Comparison of ENCODE assay signal across 15 cellular contexts in genomic region chr6:36578030-36578825, GRCh38. TPM values are rescaled to one million over a fixed set of nuclear protein-coding genes. Genes with fewer than 3 reads are reported as not detected.
A peak's percentile ranks its signal among the peaks of the same experiment; 100 is the strongest.
DNase-seq lines count a peak whose midpoint lies in the region; ATAC-seq, FAIRE-seq and TF ChIP-seq lines count a peak whose summit lies in the region.
"Had no signal": no experiment of that assay in that cellular context is flagged by ENCODE, and none has a peak within 500 bp of the region (broad histone marks: within the 10 kb centered on the region; RNA-seq: fewer than 3 reads in every experiment).

No MANE protein-coding gene starts in this region.

- no peak for FAIRE-seq in H1 (lab: Jason Lieb, UNC)

- H3K4me2 ChIP-seq in PC-3 (ENCODE audit: low read length): peak overlapping the region; percentile 58; the same call in 1 of the 2 replicates
- H3K4me2 ChIP-seq in H1 (ENCODE audit: insufficient read depth in 1 of 2, low read depth in 2 of 2, low read length in 2 of 2): no peak overlapping the region
- H3K4me2 ChIP-seq in osteoblast (ENCODE audit: insufficient read depth, low read length): no peak overlapping the region

- DNase-seq in BE2C (peak; percentile 22), PC-3 (no peak), H1 (ENCODE audit: low read depth in 1 of 2, low spot score in 2 of 2) (no peak), osteoblast (ENCODE audit: insufficient read length, low spot score, missing footprints) (no peak), G401 (ENCODE audit: low spot score) (no peak), inferior parietal cortex (ENCODE audit: extremely low spot score) (no peak), ascending aorta (ENCODE audit: low spot score in 2 of 2) (no peak)
- DNase-seq: activated CD4-positive, alpha-beta T cell treated with anti-CD3 and anti-CD28 coated beads, Interleukin-2, amount 50 U/mL, for 4 hours; caudate nucleus; NCI-H1092; occipital lobe; spleen; T-helper 9 cell had no signal

- H3F3A ChIP-seq in PC-3 (ENCODE audit: low read length, unreplicated experiment): no peaks in the 10 kb centered on the region

- CTCF ChIA-PET in PC-3 (lab: Charles Lee): interaction anchor here (0.7 kb wide), 1 partner anchor 104 kb away, joined by 7 read pairs; no protein-coding TSS in a partner anchor
- CTCF ChIA-PET in H1 (lab: Charles Lee; ENCODE audit: partially characterized antibody): interaction anchor here (1.2 to 2.8 kb wide), 4 partner anchors 9 to 37 kb away, joined by 3 to 14 read pairs (median 8); no protein-coding TSS in a partner anchor

- H3K36me3 ChIP-seq in BE2C: no peaks in the 10 kb centered on the region
- no peaks in the 10 kb centered on the region for H3K36me3 ChIP-seq in PC-3 (ENCODE audit: low read depth, low read length)
- no peaks in the 10 kb centered on the region for H3K36me3 ChIP-seq in H1 (ENCODE audit: control insufficient read depth in 2 of 4, insufficient read depth in 4 of 4, low read length in 3 of 4)
- no peaks in the 10 kb centered on the region for H3K36me3 ChIP-seq in osteoblast (ENCODE audit: insufficient read depth, low read length)
- no peaks in the 10 kb centered on the region for H3K36me3 ChIP-seq in ascending aorta
- H3K36me3 ChIP-seq: spleen, thoracic aorta had no signal

- peaks cover 2% of the 10 kb centered on the region; the same call in 1 of the 2 replicates for H3K23me2 ChIP-seq in H1 (ENCODE audit: low read depth, low read length)

- H3K56ac ChIP-seq in H1 (replicated peaks; ENCODE audit: insufficient read length, low read depth, low read length): no peak overlapping the region

- no peak overlapping the region for H2BK12ac ChIP-seq in H1 (ENCODE audit: low read depth, low read length)

- no peak overlapping the region for H2BK120ac ChIP-seq in H1 (replicated peaks; ENCODE audit: low read depth, low read length)

- H4K5ac ChIP-seq in H1 (ENCODE audit: insufficient read length, low read depth, low read length): no peak overlapping the region

- H3K23ac ChIP-seq in H1 (ENCODE audit: insufficient read length): no peak overlapping the region

- no peak for TF ChIP-seq RAD21 in H1 (IDR thresholded peaks at IDR 0.05 in 1 of 2, conservative IDR thresholded peaks at IDR 0.05 in 1 of 2; ENCODE audit: low read depth in 2 of 2, low read length in 2 of 2)

- 0 out of 2 replicates have a peak overlapping the region, but pooled peaks have one; percentile 16 for H2BK15ac ChIP-seq in H1 (ENCODE audit: low read length)

- H3K18ac ChIP-seq in H1 (ENCODE audit: extremely low read depth, low read length): no peak overlapping the region

- ATAC-seq in PC-3 (no peak), GM21381 (IDR thresholded peaks at IDR 0.05; ENCODE audit: unreplicated experiment) (no peak)

- H3K9me3 ChIP-seq in BE2C (no peaks in the 10 kb centered on the region), PC-3 (ENCODE audit: low read length) (no peaks in the 10 kb centered on the region), H1 (ENCODE audit: insufficient read depth in 2 of 2, low read depth in 1 of 2, low read length in 1 of 2) (no peaks in the 10 kb centered on the region), osteoblast (ENCODE audit: low read depth, low read length) (no peaks in the 10 kb centered on the region), ascending aorta (no peaks in the 10 kb centered on the region)
- H3K9me3 ChIP-seq: thoracic aorta had no signal

- BruUV-seq in PC-3 (replicated peaks; lab: Mats Ljungman, UMichigan): no TSS peak

- H2AFZ ChIP-seq in PC-3 (ENCODE audit: low read length): peak overlapping the region; percentile 41; the same call in 1 of the 2 replicates
- H2AFZ ChIP-seq in H1 (ENCODE audit: low read length): no peak overlapping the region
- H2AFZ ChIP-seq in osteoblast (ENCODE audit: low read length): no peak overlapping the region

- in situ Hi-C loops in G401 (cut with HindIII; ENCODE audit: low sequenced_read_pairs): no loop called here

- H3K27me3 ChIP-seq in BE2C: no peaks in the 10 kb centered on the region
- no peaks in the 10 kb centered on the region for H3K27me3 ChIP-seq in PC-3 (ENCODE audit: low read length)
- no peaks in the 10 kb centered on the region for H3K27me3 ChIP-seq in H1 (replicated peaks in 1 of 4; ENCODE audit: control insufficient read depth in 3 of 4, extremely low read depth in 1 of 4, insufficient read depth in 3 of 4, low read length in 3 of 4)
- H3K27me3 ChIP-seq in osteoblast (ENCODE audit: insufficient read depth, low read length): no peaks in the 10 kb centered on the region
- no peaks in the 10 kb centered on the region for H3K27me3 ChIP-seq in ascending aorta
- H3K27me3 ChIP-seq: spleen had no signal

- H3K9me2 ChIP-seq in PC-3 (replicated peaks; ENCODE audit: low read length): no peaks in the 10 kb centered on the region

- no peak for TF ChIP-seq POLR2A in H1 (IDR thresholded peaks at IDR 0.05; ENCODE audit: control extremely low read depth in 1 of 2, low read depth in 2 of 2, low read length in 2 of 2)

- H3K79me2 ChIP-seq in PC-3 (ENCODE audit: low read length): no peaks in the 10 kb centered on the region
- H3K79me2 ChIP-seq in H1 (ENCODE audit: control insufficient read depth in 1 of 2, insufficient read depth in 2 of 2, low read length in 2 of 2): no peaks in the 10 kb centered on the region
- H3K79me2 ChIP-seq in osteoblast (ENCODE audit: insufficient read depth, low read length): no peaks in the 10 kb centered on the region

- POLR2A ChIA-PET in PC-3 (lab: Charles Lee; ENCODE audit: unreplicated experiment) (no interaction called here), H1 (lab: Charles Lee; ENCODE audit: partially characterized antibody) (interaction anchor here (1.7 to 6.2 kb wide), 2 partner anchors 14 to 20 kb away, joined by 6 to 69 read pairs; partner anchors contain the start of gene SRSF3)

- TF ChIP-seq EP300 in H1 (IDR thresholded peaks at IDR 0.05; ENCODE audit: borderline replicate concordance in 1 of 2, low read depth in 2 of 2, low read length in 2 of 2): no peak

- H2BK5ac ChIP-seq in H1 (ENCODE audit: low read depth, low read length): no peak overlapping the region

- WGBS in H1 (ENCODE audit: extremely low coverage in 1 of 2, insufficient coverage in 1 of 2, insufficient read length in 1 of 2, insufficient replicate concordance in 2 of 2, low coverage in 1 of 2, low lambda C conversion rate in 2 of 2, missing lambda C conversion rate in 1 of 2), 2 experiments: 89% methylated on average over 9 of the region's 9 CpGs; no CpG with 5 or more reads in 1 of the 2 experiments

- H3K79me1 ChIP-seq in H1 (ENCODE audit: low read depth, low read length): no peaks in the 10 kb centered on the region

- H4K91ac ChIP-seq in H1 (replicated peaks; ENCODE audit: insufficient read length, low read length): no peak overlapping the region

- H4K20me1 ChIP-seq in PC-3 (ENCODE audit: low read length) (no peaks in the 10 kb centered on the region), H1 (replicated peaks in 1 of 2; ENCODE audit: control insufficient read depth in 1 of 2, insufficient read depth in 2 of 2, low read length in 2 of 2) (no peaks in the 10 kb centered on the region), osteoblast (ENCODE audit: insufficient read depth, low read length) (no peaks in the 10 kb centered on the region)

- TF ChIP-seq CTCF in BE2C (IDR thresholded peaks at IDR 0.05; ENCODE audit: low read depth, low read length) (no peak), PC-3 (conservative IDR thresholded peaks at IDR 0.05; ENCODE audit: low read depth, low read length) (no peak), H1 (IDR thresholded peaks at IDR 0.05; ENCODE audit: control extremely low read depth in 1 of 3, insufficient read depth in 1 of 3, low read depth in 1 of 3, low read length in 3 of 3) (no peak), osteoblast (IDR thresholded peaks at IDR 0.05; ENCODE audit: extremely low read depth, low read depth, low read length) (no peak), ascending aorta (IDR thresholded peaks at IDR 0.05) (no peak)

- no peak overlapping the region for H4K8ac ChIP-seq in H1 (ENCODE audit: extremely low read depth, insufficient read depth, low read length)

- H3K9ac ChIP-seq in PC-3 (ENCODE audit: low read length) (no peak overlapping the region), H1 (replicated peaks in 1 of 4; ENCODE audit: extremely low read depth in 1 of 4, low read depth in 3 of 4, low read length in 3 of 4) (no peak overlapping the region)

- H2BK20ac ChIP-seq in H1 (ENCODE audit: low read length): no peak overlapping the region

- H3K4me3 ChIP-seq in BE2C (ENCODE audit: low read depth, low read length) (no peak overlapping the region), PC-3 (ENCODE audit: low read length) (no peak overlapping the region), H1 (ENCODE audit: extremely low read depth in 1 of 4, insufficient read depth in 2 of 4, low read depth in 3 of 4, low read length in 4 of 4) (no peak overlapping the region), osteoblast (ENCODE audit: insufficient read depth, low read length) (no peak overlapping the region), ascending aorta (no peak overlapping the region)
- H3K4me3 ChIP-seq: spleen, thoracic aorta had no signal

- no peak overlapping the region for H2AK5ac ChIP-seq in H1 (ENCODE audit: low read depth, low read length)

- intact Hi-C loops in PC-3 (cut with micrococcal nuclease): no loop called here
- intact Hi-C loops in ascending aorta (cut with DNase I): no loop called here

- no peak overlapping the region for H3K4ac ChIP-seq in H1 (replicated peaks; ENCODE audit: insufficient read length, low read depth, low read length)

- H3K14ac ChIP-seq in H1 (ENCODE audit: insufficient read length): no peak overlapping the region

- H3K4me1 ChIP-seq in BE2C (peaks cover 3% of the 10 kb centered on the region; the same call in 1 of the 2 replicates), PC-3 (ENCODE audit: insufficient read depth, low read length) (peaks cover 29% of the 10 kb centered on the region), H1 (replicated peaks in 1 of 4; ENCODE audit: control insufficient read depth in 3 of 4, insufficient read depth in 4 of 4, low read length in 3 of 4) (no peaks in the 10 kb centered on the region), osteoblast (ENCODE audit: insufficient read depth, low read length) (peaks cover 37% of the 10 kb centered on the region), ascending aorta (peaks cover 0 to 6% of the 10 kb centered on the region in 2 donors)

- H3K27ac ChIP-seq in PC-3 (ENCODE audit: low read length) (0 out of 2 replicates have a peak overlapping the region, but pooled peaks have one; percentile 6), H1 (ENCODE audit: low read depth, low read length) (no peak overlapping the region), osteoblast (ENCODE audit: low read depth, low read length) (peak overlapping the region; percentile 38), ascending aorta (no peak overlapping the region)
- H3K27ac ChIP-seq: thoracic aorta had no signal

RNA-seq across cellular contexts. Expression of gene SRSF3, which starts 15.9 kb away (rescaled TPM):
- 375 TPM for polyA plus RNA-seq in BE2C (2012; ENCODE audit: insufficient read depth, insufficient read length, low read depth)
- 206 and 297 TPM in 2 replicates for total RNA-seq in PC-3 (2014; rRNA removed)
- 689 and 705 TPM in 2 replicates for total RNA-seq in H1 (2021; fragmentation: NEBNext Ultra II Directional; extraction: Animal tissue kit (Norgen Biotek cat#: 25700))
- 471 and 548 TPM in 2 replicates for polyA plus RNA-seq in H1 (2011; rRNA removed)
- polyA plus RNA-seq in H1 (2011; cell fraction: cytosol; rRNA removed): 649 TPM
- polyA plus RNA-seq in H1 (2011; cell fraction: nucleus; rRNA removed): 159 TPM
- polyA plus RNA-seq in H1 (2012, experiment 1 of 2): 696 to 1,158 TPM (median 791 TPM) in 4 replicates
- 40.8 TPM for polyA plus RNA-seq in H1 (2012, experiment 2 of 2)
- 293 TPM for polyA plus RNA-seq in H1 (2013, experiment 1 of 2)
- polyA plus RNA-seq in H1 (2013, experiment 2 of 2): 286 TPM
- 323 and 336 TPM in 2 replicates for polyA minus RNA-seq in H1 (2011; rRNA and poly(A)+ RNA removed)
- polyA minus RNA-seq in H1 (2011; cell fraction: cytosol; rRNA and poly(A)+ RNA removed): 155 TPM
- 183 TPM for polyA minus RNA-seq in H1 (2011; cell fraction: nucleus; rRNA and poly(A)+ RNA removed)
- 236 and 289 TPM in 2 replicates for total RNA-seq in osteoblast
- 342 and 464 TPM in 2 replicates for total RNA-seq in G401 (2014; rRNA removed; shearing (Covaris generic))
- total RNA-seq in ascending aorta: 94.7 TPM

RNA-seq across cellular contexts. Expression of gene STK38, which starts 30.9 kb away (rescaled TPM):
- polyA plus RNA-seq in BE2C (2012; ENCODE audit: insufficient read depth, insufficient read length, low read depth): 7.6 TPM
- total RNA-seq in PC-3 (2014; rRNA removed): 25.7 and 26.9 TPM in 2 replicates
- total RNA-seq in H1 (2021; fragmentation: NEBNext Ultra II Directional; extraction: Animal tissue kit (Norgen Biotek cat#: 25700)): 18.5 and 19.8 TPM in 2 replicates
- polyA plus RNA-seq in H1 (2011; rRNA removed): 6.2 and 8.1 TPM in 2 replicates
- polyA plus RNA-seq in H1 (2011; cell fraction: cytosol; rRNA removed): 8.5 TPM
- 10.0 TPM for polyA plus RNA-seq in H1 (2011; cell fraction: nucleus; rRNA removed)
- 10.7 to 18.7 TPM (median 14.8 TPM) in 4 replicates for polyA plus RNA-seq in H1 (2012, experiment 1 of 2)
- polyA plus RNA-seq in H1 (2012, experiment 2 of 2): 1.9 TPM
- 11.0 TPM for polyA plus RNA-seq in H1 (2013, experiment 1 of 2)
- polyA plus RNA-seq in H1 (2013, experiment 2 of 2): 11.1 TPM
- 7.2 and 8.1 TPM in 2 replicates for polyA minus RNA-seq in H1 (2011; rRNA and poly(A)+ RNA removed)
- polyA minus RNA-seq in H1 (2011; cell fraction: cytosol; rRNA and poly(A)+ RNA removed): 6.2 TPM
- 9.0 TPM for polyA minus RNA-seq in H1 (2011; cell fraction: nucleus; rRNA and poly(A)+ RNA removed)
- 41.5 and 48.1 TPM in 2 replicates for total RNA-seq in osteoblast
- 11.8 and 19.6 TPM in 2 replicates for total RNA-seq in G401 (2014; rRNA removed; shearing (Covaris generic))
- total RNA-seq in ascending aorta: 10.5 TPM

Comparison
In these comparisons a context has a peak if more than half of its experiments do, and no peak if none do; other contexts are left out.
1. H3K27ac ChIP-seq: peak in PC-3 (single experiment) and osteoblast (single experiment); none in H1 (single experiment) and ascending aorta (0 of 2).